7 cellular contexts compared by ENCODE assay signal in the genomic region with DNA sequence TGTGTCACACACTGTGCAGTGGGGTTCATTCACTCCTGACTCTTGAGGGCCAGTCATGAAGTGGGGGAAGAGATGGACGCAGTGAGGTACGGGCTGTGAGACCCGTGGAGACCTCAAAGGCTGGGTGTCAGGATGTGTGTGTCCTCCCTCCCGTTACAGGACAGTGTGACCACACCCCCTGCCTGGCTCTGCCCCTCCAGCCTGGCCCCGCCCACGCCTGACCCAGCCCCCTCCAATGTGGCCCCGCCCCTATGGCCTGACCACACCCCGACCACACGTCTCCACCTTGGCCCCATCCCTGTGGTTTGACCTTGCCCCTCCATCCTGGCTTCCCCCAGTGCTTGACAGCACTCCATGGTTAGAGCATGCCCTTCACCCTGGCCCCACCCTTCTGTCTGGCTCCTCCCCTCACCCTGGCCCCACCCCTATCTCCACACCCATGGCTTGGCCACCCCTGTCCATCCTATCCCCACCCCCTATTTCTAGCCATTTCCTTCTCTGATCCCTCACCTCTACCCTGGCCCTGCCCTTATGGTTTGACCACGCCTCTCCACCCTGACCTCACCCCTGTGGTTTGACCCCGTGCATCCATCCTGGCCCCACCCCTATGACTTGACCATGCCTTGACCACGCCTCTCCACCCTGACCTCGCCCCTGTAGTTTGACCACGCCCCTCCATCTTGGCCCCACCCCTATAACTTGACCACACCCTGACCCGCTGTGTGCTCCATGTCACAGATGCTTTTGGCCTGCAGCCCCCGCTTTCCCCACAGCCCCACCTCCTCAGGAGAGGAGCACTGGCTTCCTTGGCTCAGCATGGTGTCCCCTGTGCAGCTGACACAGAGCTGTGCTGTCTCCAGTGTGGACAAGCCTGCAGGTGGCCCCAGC.
DNase-seq lines count a peak whose midpoint lies in the region; ATAC-seq, FAIRE-seq and TF ChIP-seq lines count a peak whose summit lies in the region.
"Not testable (repeated sequence)": the region's sequence is repeated elsewhere in the genome, so short reads cannot be mapped to it uniquely, and the experiment has no call there.

No MANE protein-coding gene starts in this region.

- H3K4me1 ChIP-seq in K562 (replicated peaks in 1 of 2; ENCODE audit: control insufficient read depth in 2 of 2, insufficient read depth in 2 of 2, low read length in 2 of 2): peaks cover 16 to 56% of the 10 kb centered on the region in 2 experiments; a peak in 4 of 5 replicates
- H3K4me1 ChIP-seq in spleen: not testable (repeated sequence)

- not testable (repeated sequence) for H3K9me3 Mint-ChIP-seq in WTC11

- in situ Hi-C loops in K562 (cut with MboI): not testable (repeated sequence)

- H3K27me3 ChIP-seq in K562 (ENCODE audit: control insufficient read depth in 2 of 2, insufficient read depth in 2 of 2, low read length in 2 of 2): not testable (repeated sequence)
- peaks cover 0 to 23% (median 0%) of the 10 kb centered on the region in 7 donors for H3K27me3 ChIP-seq in spleen (replicated peaks in 1 of 7)

- FAIRE-seq in GM18507 (lab: Jason Lieb, UNC) (peak; percentile 69), K562 (lab: Jason Lieb, UNC) (peak; percentile 96)

- peak overlapping the region; percentile 62 for H3K27ac ChIP-seq in K562 (ENCODE audit: extremely low read depth, low read depth, low read length)
- H3K27ac ChIP-seq in spleen: not testable (repeated sequence)

- H3K27me3 Mint-ChIP-seq in WTC11 (ENCODE audit: low read depth): not testable (repeated sequence)

- H4K20me1 ChIP-seq in K562 (replicated peaks; ENCODE audit: control insufficient read depth, insufficient read depth, low read length): not testable (repeated sequence)

- peak; percentile 54 for ATAC-seq in WTC11
- ATAC-seq in K562: peak; percentile 91

- H3K9me1 ChIP-seq in K562 (ENCODE audit: control insufficient read depth, insufficient read depth, low read length): not testable (repeated sequence)

- CTCF ChIA-PET in WTC11 (lab: Charles Lee); K562 (lab: Yijun Ruan, JAX; ENCODE audit: low intra/inter-chr PET ratio): not testable (repeated sequence)

- H3K4me2 ChIP-seq in K562 (ENCODE audit: insufficient read depth, low read length): peak overlapping the region; percentile 71

- H3K4me3 ChIP-seq in K562, spleen: not testable (repeated sequence)

- not testable (repeated sequence) for H3K79me2 ChIP-seq in K562 (ENCODE audit: control insufficient read depth, insufficient read depth, low read length)

- peak overlapping the region; percentile 90 for H2AFZ ChIP-seq in K562 (ENCODE audit: low read depth, low read length)

- POLR2A ChIA-PET in WTC11 (lab: Charles Lee); K562 (lab: Yijun Ruan, JAX): not testable (repeated sequence)

- BruUV-seq in K562 (replicated peaks; lab: Mats Ljungman, UMichigan): not testable (repeated sequence)

- not testable (repeated sequence) for H3K36me3 ChIP-seq in K562 (ENCODE audit: control insufficient read depth, insufficient read depth, low read length); spleen

- not testable (repeated sequence) for TF ChIP-seq CTCF in WTC11 (IDR thresholded peaks at IDR 0.05); K562 (IDR thresholded peaks at IDR 0.05 in 2 of 3, conservative IDR thresholded peaks at IDR 0.05 in 1 of 3; ENCODE audit: insufficient read depth in 2 of 3, low read depth in 1 of 3, low read length in 3 of 3); spleen (IDR thresholded peaks at IDR 0.05 in 8 of 11, conservative IDR thresholded peaks at IDR 0.05 in 3 of 11)

- not testable (repeated sequence) for TF ChIP-seq RAD21 in K562 (CRISPR knock-in tag; conservative IDR thresholded peaks at IDR 0.05 in 1 of 2, IDR thresholded peaks at IDR 0.05 in 1 of 2)

- peak overlapping the region in 1 of 2 experiments; percentile 60; a peak in 3 of 4 replicates for H3K9ac ChIP-seq in K562 (ENCODE audit: insufficient read depth in 1 of 2, low read depth in 2 of 2, low read length in 2 of 2)

- H3K4me3 Mint-ChIP-seq in WTC11: not testable (repeated sequence)

- not testable (repeated sequence) for H3K36me3 Mint-ChIP-seq in WTC11

- not testable (repeated sequence) for H3K27ac Mint-ChIP-seq in WTC11

- not testable (repeated sequence) for DNase-seq in GM18507 (ENCODE audit: extremely low spot score, insufficient read length, low read depth)
- DNase-seq in MV-4-11 (lab: John Stamatoyannopoulos, UW) (peak; percentile 20), RKO (ENCODE audit: low spot score) (peak; percentile 8), WTC11 (ENCODE audit: low spot score) (peak; percentile 36), K562 (ENCODE audit: extremely low read depth in 1 of 4, low spot score in 3 of 4) (peak; percentile 95 to 97 (median 96)), iPS-NIHi7 (ENCODE audit: extremely low spot score) (peak; percentile 26), spleen (peak; percentile 58)

- TF ChIP-seq POLR2A in K562 (conservative IDR thresholded peaks at IDR 0.05); spleen (IDR thresholded peaks at IDR 0.05): not testable (repeated sequence)

- WGBS in K562 (ENCODE audit: insufficient coverage, low coverage, missing lambda C conversion rate): 0% methylated on average over 7 of the region's 16 CpGs
- WGBS in spleen, 5 donors: 82 to 91% (median 84%) methylated on average over 6 to 10 of the region's 16 CpGs

- not testable (repeated sequence) for H3K9me3 ChIP-seq in K562 (replicated peaks; ENCODE audit: control insufficient read depth, insufficient read depth, low read depth, low read length); spleen

- peaks cover 31% of the 10 kb centered on the region for H3K4me1 Mint-ChIP-seq in WTC11

- not testable (repeated sequence) for TF ChIP-seq EP300 in K562 (IDR thresholded peaks at IDR 0.05; ENCODE audit: low read length)

- intact Hi-C loops in K562 (cut with micrococcal nuclease): loop anchor here (1.0 kb wide), 1 partner anchor 90 kb away; no protein-coding TSS in a partner anchor
- intact Hi-C loops in spleen (cut with DNase I; ENCODE audit: low total_unique reads): not testable (repeated sequence)

TF ChIP-seq in K562, 482 proteins besides CTCF, POLR2A, EP300 and RAD21 (continues in another document):
- TF ChIP-seq NCOA1 (IDR thresholded peaks at IDR 0.05; ENCODE audit: low read depth): 0 out of 2 replicates have a peak, but pooled peaks have one; percentile 31
- peak; percentile 48; the same call in 1 of the 2 replicates for TF ChIP-seq DPF2 (IDR thresholded peaks at IDR 0.05)
- peak; percentile 91 for TF ChIP-seq NR2C1 (IDR thresholded peaks at IDR 0.05)
- TF ChIP-seq NR2C1 (tag; IDR thresholded peaks at IDR 0.05): peak; percentile 85
- TF ChIP-seq HDAC2 (IDR thresholded peaks at IDR 0.05): peak; percentile 75
- TF ChIP-seq, protein P1, sequence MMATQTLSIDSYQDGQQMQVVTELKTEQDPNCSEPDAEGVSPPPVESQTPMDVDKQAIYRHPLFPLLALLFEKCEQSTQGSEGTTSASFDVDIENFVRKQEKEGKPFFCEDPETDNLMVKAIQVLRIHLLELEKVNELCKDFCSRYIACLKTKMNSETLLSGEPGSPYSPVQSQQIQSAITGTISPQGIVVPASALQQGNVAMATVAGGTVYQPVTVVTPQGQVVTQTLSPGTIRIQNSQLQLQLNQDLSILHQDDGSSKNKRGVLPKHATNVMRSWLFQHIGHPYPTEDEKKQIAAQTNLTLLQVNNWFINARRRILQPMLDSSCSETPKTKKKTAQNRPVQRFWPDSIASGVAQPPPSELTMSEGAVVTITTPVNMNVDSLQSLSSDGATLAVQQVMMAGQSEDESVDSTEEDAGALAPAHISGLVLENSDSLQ (IDR thresholded peaks at IDR 0.05): peak; percentile 82
- peak; percentile 67 for TF ChIP-seq EGR1 (conservative IDR thresholded peaks at IDR 0.05)
- not testable (repeated sequence) for TF ChIP-seq ATF1 (CRISPR knock-in tag; IDR thresholded peaks at IDR 0.05)
- 0 out of 2 replicates have a peak, but pooled peaks have one; percentile 16 for TF ChIP-seq ATF1 (tag; IDR thresholded peaks at IDR 0.05)
- 0 out of 2 replicates have a peak, but pooled peaks have one; percentile 37 for TF ChIP-seq KLF1 (tag; IDR thresholded peaks at IDR 0.05)
- peak; percentile 32; the same call in 1 of the 2 replicates for TF ChIP-seq MBD2 (IDR thresholded peaks at IDR 0.05; ENCODE audit: borderline replicate concordance, low read depth)
- TF ChIP-seq ZNF830 (CRISPR knock-in tag; IDR thresholded peaks at IDR 0.05): 0 out of 2 replicates have a peak, but pooled peaks have one; percentile 35
- peak; percentile 12; the same call in 1 of the 2 replicates for TF ChIP-seq CREM (IDR thresholded peaks at IDR 0.05; ENCODE audit: low read depth)
- peak; percentile 31; the same call in 1 of the 2 replicates for TF ChIP-seq SMARCE1 (IDR thresholded peaks at IDR 0.05)
- TF ChIP-seq, protein P2, sequence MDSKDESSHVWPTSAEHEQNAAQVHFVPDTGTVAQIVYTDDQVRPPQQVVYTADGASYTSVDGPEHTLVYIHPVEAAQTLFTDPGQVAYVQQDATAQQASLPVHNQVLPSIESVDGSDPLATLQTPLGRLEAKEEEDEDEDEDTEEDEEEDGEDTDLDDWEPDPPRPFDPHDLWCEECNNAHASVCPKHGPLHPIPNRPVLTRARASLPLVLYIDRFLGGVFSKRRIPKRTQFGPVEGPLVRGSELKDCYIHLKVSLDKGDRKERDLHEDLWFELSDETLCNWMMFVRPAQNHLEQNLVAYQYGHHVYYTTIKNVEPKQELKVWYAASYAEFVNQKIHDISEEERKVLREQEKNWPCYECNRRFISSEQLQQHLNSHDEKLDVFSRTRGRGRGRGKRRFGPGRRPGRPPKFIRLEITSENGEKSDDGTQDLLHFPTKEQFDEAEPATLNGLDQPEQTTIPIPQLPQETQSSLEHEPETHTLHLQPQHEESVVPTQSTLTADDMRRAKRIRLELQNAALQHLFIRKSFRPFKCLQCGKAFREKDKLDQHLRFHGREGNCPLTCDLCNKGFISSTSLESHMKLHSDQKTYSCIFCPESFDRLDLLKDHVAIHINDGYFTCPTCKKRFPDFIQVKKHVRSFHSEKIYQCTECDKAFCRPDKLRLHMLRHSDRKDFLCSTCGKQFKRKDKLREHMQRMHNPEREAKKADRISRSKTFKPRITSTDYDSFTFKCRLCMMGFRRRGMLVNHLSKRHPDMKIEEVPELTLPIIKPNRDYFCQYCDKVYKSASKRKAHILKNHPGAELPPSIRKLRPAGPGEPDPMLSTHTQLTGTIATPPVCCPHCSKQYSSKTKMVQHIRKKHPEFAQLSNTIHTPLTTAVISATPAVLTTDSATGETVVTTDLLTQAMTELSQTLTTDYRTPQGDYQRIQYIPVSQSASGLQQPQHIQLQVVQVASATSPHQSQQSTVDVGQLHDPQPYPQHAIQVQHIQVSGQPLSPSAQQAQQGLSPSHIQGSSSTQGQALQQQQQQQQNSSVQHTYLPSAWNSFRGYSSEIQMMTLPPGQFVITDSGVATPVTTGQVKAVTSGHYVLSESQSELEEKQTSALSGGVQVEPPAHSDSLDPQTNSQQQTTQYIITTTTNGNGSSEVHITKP (IDR thresholded peaks at IDR 0.05; ENCODE audit: partially characterized antibody): peak; percentile 79
